In genomic region chr11:33094157-33094556, GRCh38 we compare ENCODE assay signal across 34 cellular contexts. TPM values are rescaled to one million over a fixed set of nuclear protein-coding genes. Genes with fewer than 3 reads are reported as not detected.
A peak's percentile ranks its signal among the peaks of the same experiment; 100 is the strongest.
DNase-seq lines count a peak whose midpoint lies in the region; ATAC-seq, FAIRE-seq and TF ChIP-seq lines count a peak whose summit lies in the region.
"Had no signal": no experiment of that assay in that cellular context is flagged by ENCODE, and none has a peak within 500 bp of the region (broad histone marks: within the 10 kb centered on the region; RNA-seq: fewer than 3 reads in every experiment).

No MANE protein-coding gene starts in this region.

- H2AK5ac ChIP-seq in IMR-90 (ENCODE audit: low read depth, low read length), result no peak overlapping the region
- H2AK5ac ChIP-seq in trophoblast cell (ENCODE audit: low read length), result no peak overlapping the region

- H3K27ac ChIP-seq in HepG2 (ENCODE audit: extremely low read length, insufficient read depth, low read length) (no peak overlapping the region), right lobe of liver (no peak overlapping the region), IMR-90 (ENCODE audit: insufficient read depth, low read length) (no peak overlapping the region), K562 (ENCODE audit: extremely low read depth, low read depth, low read length) (no peak overlapping the region), trophoblast cell (ENCODE audit: low read depth, low read length) (no peak overlapping the region)
- H3K27ac ChIP-seq: 22Rv1; A549; BLaER1; BLaER1 treated with 17β-estradiol and CSF1 and Interleukin-3, amounts not matched to agents 10 nM and 100 nM; C4-2B had no signal

- H2BK120ac ChIP-seq in IMR-90 (ENCODE audit: low read depth, low read length) (no peak overlapping the region), trophoblast cell (ENCODE audit: insufficient read depth, low read length, poor library complexity) (no peak overlapping the region)

- in situ Hi-C loops in HepG2 (cut with HindIII; ENCODE audit: extremely low pct_ligation_motif_present, low pct_unique_long_range_greater_than_20kb) (no loop called here), IMR-90 (cut with MboI; ENCODE audit: low sequenced_read_pairs) (no loop called here), K562 (cut with MboI) (no loop called here)

- no peak overlapping the region for H2BK12ac ChIP-seq in trophoblast cell (ENCODE audit: low read length)

- TF ChIP-seq CTCF in HepG2 (CRISPR knock-in tag; IDR thresholded peaks at IDR 0.05) (no peak), right lobe of liver (IDR thresholded peaks at IDR 0.05) (no peak), IMR-90 (conservative IDR thresholded peaks at IDR 0.05; ENCODE audit: low read depth, low read length) (no peak), K562 (IDR thresholded peaks at IDR 0.05 in 2 of 3, conservative IDR thresholded peaks at IDR 0.05 in 1 of 3; ENCODE audit: insufficient read depth in 2 of 3, low read depth in 1 of 3, low read length in 3 of 3) (no peak)

- no peak overlapping the region for H3K18ac ChIP-seq in IMR-90 (ENCODE audit: low read depth, low read length)
- no peak overlapping the region for H3K18ac ChIP-seq in trophoblast cell (ENCODE audit: low read length)

- no peak overlapping the region for H4K8ac ChIP-seq in IMR-90 (ENCODE audit: low read depth in 2 of 2, low read length in 2 of 2)
- H4K8ac ChIP-seq in trophoblast cell (ENCODE audit: low read depth, low read length), result no peak overlapping the region

- BruUV-seq in HepG2 (replicated peaks; lab: Mats Ljungman, UMichigan), result no TSS peak
- no TSS peak for BruUV-seq in IMR-90 (replicated peaks; lab: Mats Ljungman, UMichigan)
- no TSS peak for BruUV-seq in K562 (replicated peaks; lab: Mats Ljungman, UMichigan)

- dilution Hi-C loops in IMR-90 (cut with HindIII; ENCODE audit: low sequenced_read_pairs, unreplicated experiment), result no loop called here

- H3K4me2 ChIP-seq in HepG2 (ENCODE audit: low read depth, low read length) (no peak overlapping the region), IMR-90 (ENCODE audit: low read depth, low read length) (no peak overlapping the region), K562 (ENCODE audit: insufficient read depth, low read length) (no peak overlapping the region), trophoblast cell (ENCODE audit: low read length) (no peak overlapping the region)
- H3K4me2 ChIP-seq: A549; BLaER1; BLaER1 treated with 17β-estradiol and CSF1 and Interleukin-3, amounts not matched to agents 10 nM and 100 nM had no signal

- H2AK9ac ChIP-seq in IMR-90 (replicated peaks; ENCODE audit: low read depth, low read length, poor library complexity), result no peak overlapping the region

- ATAC-seq in HepG2 (no peak), right lobe of liver (no peak), IMR-90 (ENCODE audit: low read depth) (no peak), K562 (no peak), HG02973 (IDR thresholded peaks at IDR 0.05; ENCODE audit: unreplicated experiment) (no peak)
- ATAC-seq: A549; CD8-positive, alpha-beta T cell had no signal

- no peak overlapping the region for H3K14ac ChIP-seq in IMR-90 (replicated peaks; ENCODE audit: low read depth, low read length)
- no peak overlapping the region for H3K14ac ChIP-seq in trophoblast cell (ENCODE audit: low read length)

- TF ChIP-seq POLR2A in HepG2 (IDR thresholded peaks at IDR 0.05; ENCODE audit: insufficient read depth in 1 of 2, low read depth in 2 of 2, low read length in 2 of 2) (no peak), right lobe of liver (IDR thresholded peaks at IDR 0.05) (no peak), GM12891 (IDR thresholded peaks at IDR 0.05; ENCODE audit: low read depth, low read length) (no peak), IMR-90 (IDR thresholded peaks at IDR 0.05; ENCODE audit: low read depth, low read length) (no peak), K562 (conservative IDR thresholded peaks at IDR 0.05) (no peak)

- no peak overlapping the region for H3K56ac ChIP-seq in IMR-90 (ENCODE audit: extremely low read depth, insufficient read depth, low read length)

- no peak overlapping the region for H3K9ac ChIP-seq in HepG2 (ENCODE audit: insufficient read depth, low read depth, low read length)
- H3K9ac ChIP-seq in IMR-90 (ENCODE audit: low read depth, low read length), result no peak overlapping the region
- H3K9ac ChIP-seq in K562 (ENCODE audit: insufficient read depth in 1 of 2, low read depth in 2 of 2, low read length in 2 of 2), result no peak overlapping the region
- no peak overlapping the region for H3K9ac ChIP-seq in trophoblast cell (ENCODE audit: low read length)
- H3K9ac ChIP-seq: BLaER1; BLaER1 treated with 17β-estradiol and CSF1 and Interleukin-3, amounts not matched to agents 10 nM and 100 nM had no signal

- H3K36me3 ChIP-seq in HepG2 (replicated peaks in 1 of 2; ENCODE audit: control insufficient read depth in 1 of 2, insufficient read depth in 2 of 2, low read length in 2 of 2), result peaks cover 5 to 37% of the 10 kb centered on the region in 2 experiments
- H3K36me3 ChIP-seq in right lobe of liver, result peaks cover 0 to 27% (median 7%) of the 10 kb centered on the region in 4 donors
- peaks cover 11% of the 10 kb centered on the region for H3K36me3 ChIP-seq in IMR-90 (ENCODE audit: control insufficient read depth, insufficient read depth, low read length)
- H3K36me3 ChIP-seq in K562 (ENCODE audit: control insufficient read depth, insufficient read depth, low read length), result peaks cover 50% of the 10 kb centered on the region
- H3K36me3 ChIP-seq in trophoblast cell (ENCODE audit: control insufficient read depth in 1 of 2, insufficient read depth in 2 of 2, low read length in 2 of 2), result peaks cover 4 to 5% of the 10 kb centered on the region in 2 experiments

- no peak overlapping the region for H2BK20ac ChIP-seq in IMR-90 (ENCODE audit: low read depth, low read length)

- H3K79me1 ChIP-seq in IMR-90 (ENCODE audit: low read depth in 1 of 2, low read length in 2 of 2) (no peaks in the 10 kb centered on the region), trophoblast cell (ENCODE audit: low read length) (no peaks in the 10 kb centered on the region)

- H2BK5ac ChIP-seq in IMR-90 (ENCODE audit: low read depth, low read length, poor library complexity, severe bottlenecking) (no peak overlapping the region), trophoblast cell (ENCODE audit: low read depth, low read length, poor library complexity) (no peak overlapping the region)

- no peaks in the 10 kb centered on the region for H3K27me3 ChIP-seq in HepG2 (ENCODE audit: control insufficient read depth in 1 of 2, insufficient read depth in 2 of 2, low read length in 2 of 2)
- no peaks in the 10 kb centered on the region for H3K27me3 ChIP-seq in right lobe of liver
- H3K27me3 ChIP-seq in IMR-90 (ENCODE audit: control insufficient read depth, insufficient read depth, low read length), result no peaks in the 10 kb centered on the region
- H3K27me3 ChIP-seq in K562 (ENCODE audit: control insufficient read depth in 2 of 2, insufficient read depth in 2 of 2, low read length in 2 of 2), result no peaks in the 10 kb centered on the region
- no peaks in the 10 kb centered on the region for H3K27me3 ChIP-seq in trophoblast cell (ENCODE audit: insufficient read depth, low read length)
- H3K27me3 ChIP-seq: BE2C; BLaER1; BLaER1 treated with 17β-estradiol and CSF1 and Interleukin-3, amounts not matched to agents 10 nM and 100 nM had no signal

- CTCF ChIA-PET in HepG2 (lab: Yijun Ruan, JAX; ENCODE audit: low intra/inter-chr PET ratio, low total read pairs) (no interaction called here), IMR-90 (lab: Yijun Ruan, JAX) (no interaction called here), K562 (lab: Yijun Ruan, JAX; ENCODE audit: low intra/inter-chr PET ratio) (no interaction called here)

- no peaks in the 10 kb centered on the region for H3K9me3 ChIP-seq in HepG2 (ENCODE audit: low read length)
- H3K9me3 ChIP-seq in right lobe of liver, result no peaks in the 10 kb centered on the region
- H3K9me3 ChIP-seq in IMR-90 (ENCODE audit: control insufficient read depth, insufficient read depth, low read length), result no peaks in the 10 kb centered on the region
- no peaks in the 10 kb centered on the region for H3K9me3 ChIP-seq in K562 (replicated peaks; ENCODE audit: control insufficient read depth, insufficient read depth, low read depth, low read length)
- H3K9me3 ChIP-seq in trophoblast cell (ENCODE audit: insufficient read depth, low read depth, low read length), result no peaks in the 10 kb centered on the region
- H3K9me3 ChIP-seq: A549; BE2C; BLaER1; BLaER1 treated with 17β-estradiol and CSF1 and Interleukin-3, amounts not matched to agents 10 nM and 100 nM; Caco-2 had no signal

- intact Hi-C loops in HepG2 (cut with micrococcal nuclease; ENCODE audit: unreplicated experiment) (no loop called here), right lobe of liver (cut with DNase I) (no loop called here), IMR-90 (cut with micrococcal nuclease) (no loop called here), K562 (cut with micrococcal nuclease) (loop anchor here (5.0 kb wide), 1 partner anchor 233 kb away; no protein-coding TSS in a partner anchor)

- no peak overlapping the region for H2BK15ac ChIP-seq in IMR-90 (ENCODE audit: low read depth, low read length)

- no peak overlapping the region for H4K12ac ChIP-seq in trophoblast cell (ENCODE audit: low read depth, low read length)

- TF ChIP-seq RAD21 in HepG2 (CRISPR knock-in tag; IDR thresholded peaks at IDR 0.05) (no peak), IMR-90 (IDR thresholded peaks at IDR 0.05; ENCODE audit: low read length) (no peak), K562 (CRISPR knock-in tag; conservative IDR thresholded peaks at IDR 0.05 in 1 of 2, IDR thresholded peaks at IDR 0.05 in 1 of 2) (no peak)

- H4K91ac ChIP-seq in IMR-90 (ENCODE audit: insufficient read depth, low read depth, low read length) (no peak overlapping the region), trophoblast cell (ENCODE audit: low read depth, low read length) (no peak overlapping the region)

- 9% methylated on average over 1 of the region's 1 CpG for WGBS in HepG2 (ENCODE audit: low lambda C conversion rate)
- 5% methylated on average over 1 of the region's 1 CpG for WGBS in right lobe of liver (ENCODE audit: insufficient coverage, low coverage, low lambda C conversion rate, missing lambda C conversion rate)
- WGBS in IMR-90 (ENCODE audit: extremely low coverage in 2 of 2, insufficient read length in 1 of 2), 2 experiments, result no CpG with 5 or more reads among the region's 1 CpG
- WGBS in K562 (ENCODE audit: insufficient coverage, low coverage, missing lambda C conversion rate), result 0% methylated on average over 1 of the region's 1 CpG
- no CpG with 5 or more reads among the region's 1 CpG for WGBS in trophoblast cell (ENCODE audit: extremely low coverage, insufficient coverage, insufficient read length)

- H2AFZ ChIP-seq in HepG2 (ENCODE audit: low read length) (no peak overlapping the region), IMR-90 (replicated peaks; ENCODE audit: low read length, poor library complexity) (no peak overlapping the region), K562 (ENCODE audit: low read depth, low read length) (no peak overlapping the region), trophoblast cell (ENCODE audit: insufficient read depth, low read length, poor library complexity) (no peak overlapping the region)

- H3K23ac ChIP-seq in IMR-90 (ENCODE audit: low read depth, low read length), result no peak overlapping the region
- H3K23ac ChIP-seq in trophoblast cell (ENCODE audit: low read length), result no peak overlapping the region

- H3K4me1 ChIP-seq in HepG2 (ENCODE audit: insufficient read depth, low read length) (no peaks in the 10 kb centered on the region), right lobe of liver (no peaks in the 10 kb centered on the region), IMR-90 (ENCODE audit: control insufficient read depth, insufficient read depth, low read length) (no peaks in the 10 kb centered on the region), K562 (replicated peaks in 1 of 2; ENCODE audit: control insufficient read depth in 2 of 2, insufficient read depth in 2 of 2, low read length in 2 of 2) (no peaks in the 10 kb centered on the region), trophoblast cell (ENCODE audit: control insufficient read depth in 1 of 2, insufficient read depth in 2 of 2, low read length in 2 of 2) (no peaks in the 10 kb centered on the region)
- H3K4me1 ChIP-seq: BE2C; BLaER1; BLaER1 treated with 17β-estradiol and CSF1 and Interleukin-3, amounts not matched to agents 10 nM and 100 nM had no signal

- POLR2A ChIA-PET in HepG2 (lab: Yijun Ruan, JAX), result no interaction called here
- POLR2A ChIA-PET in IMR-90 (lab: Charles Lee; ENCODE audit: unreplicated experiment), result no interaction called here
- POLR2A ChIA-PET in K562 (lab: Yijun Ruan, JAX), result no interaction called here

- H4K5ac ChIP-seq in IMR-90 (ENCODE audit: low read depth, low read length), result no peak overlapping the region

- H3K4me3 ChIP-seq in HepG2 (replicated peaks in 1 of 3; ENCODE audit: insufficient read depth in 1 of 3, low read depth in 2 of 3, low read length in 3 of 3), result no peak overlapping the region
- no peak overlapping the region for H3K4me3 ChIP-seq in right lobe of liver
- H3K4me3 ChIP-seq in IMR-90 (ENCODE audit: insufficient read depth, low read depth, low read length), result no peak overlapping the region
- no peak overlapping the region for H3K4me3 ChIP-seq in K562
- no peak overlapping the region for H3K4me3 ChIP-seq in trophoblast cell (ENCODE audit: low read depth, low read length)
- H3K4me3 ChIP-seq: A549; BLaER1; BLaER1 treated with 17β-estradiol and CSF1 and Interleukin-3, amounts not matched to agents 10 nM and 100 nM had no signal

- DNase-seq in HepG2 (ENCODE audit: low spot score) (no peak), right lobe of liver (no peak), GM12891 (ENCODE audit: insufficient read length, low spot score) (no peak), IMR-90 (no peak), K562 (ENCODE audit: extremely low read depth in 1 of 4, low spot score in 3 of 4) (no peak), RKO (ENCODE audit: low spot score) (no peak), trophoblast cell (no peak)
- DNase-seq: 8988T; ACHN; AML-193; BE2C; C1 segment of cervical spinal cord; Caco-2; Calu3; CD4-positive, alpha-beta memory T cell; CD4-positive, alpha-beta T cell; CD4-positive, CD25-positive, alpha-beta regulatory T cell; CD8-positive, alpha-beta memory T cell; CD8-positive, alpha-beta T cell; COR-L47; DMS 273 treated with DMSO at 0.1 percent for 48 hours; DMS153; DMS53; DMS79; DMS79 treated with DMSO at 0.1 percent for 48 hours; DND-41; EL had no signal

- H3K4ac ChIP-seq in IMR-90 (ENCODE audit: low read depth, low read length) (no peak overlapping the region), trophoblast cell (ENCODE audit: low read depth, low read length) (no peak overlapping the region)

- H3K9me1 ChIP-seq in IMR-90 (ENCODE audit: insufficient read depth, low read length) (no peaks in the 10 kb centered on the region), K562 (ENCODE audit: control insufficient read depth, insufficient read depth, low read length) (no peaks in the 10 kb centered on the region)

- H3K79me2 ChIP-seq in HepG2 (ENCODE audit: insufficient read depth, low read length) (no peaks in the 10 kb centered on the region), K562 (ENCODE audit: control insufficient read depth, insufficient read depth, low read length) (no peaks in the 10 kb centered on the region), trophoblast cell (ENCODE audit: control insufficient read depth, insufficient read depth, low read length, poor library complexity) (no peaks in the 10 kb centered on the region)

- H4K20me1 ChIP-seq in HepG2 (ENCODE audit: insufficient read depth, low read length) (no peaks in the 10 kb centered on the region), IMR-90 (ENCODE audit: insufficient read depth, low read length) (no peaks in the 10 kb centered on the region), K562 (replicated peaks; ENCODE audit: control insufficient read depth, insufficient read depth, low read length) (no peaks in the 10 kb centered on the region)
- H4K20me1 ChIP-seq: BLaER1; BLaER1 treated with 17β-estradiol and CSF1 and Interleukin-3, amounts not matched to agents 10 nM and 100 nM had no signal

- no peak for FAIRE-seq in HepG2 (lab: Jason Lieb, UNC)
- peak; percentile 16 for FAIRE-seq in GM12891 (lab: Jason Lieb, UNC)
- FAIRE-seq in K562 (lab: Jason Lieb, UNC), result no peak
- FAIRE-seq: A549, D721Med had no signal

- TF ChIP-seq EP300 in HepG2 (IDR thresholded peaks at IDR 0.05; ENCODE audit: low read depth in 2 of 2, low read length in 2 of 2) (no peak), HepG2 (CRISPR knock-in tag; IDR thresholded peaks at IDR 0.05; ENCODE audit: borderline replicate concordance) (no peak), K562 (IDR thresholded peaks at IDR 0.05; ENCODE audit: low read length) (no peak)

RNA-seq across cellular contexts. Expression of gene TCP11L1, which starts 54.8 kb away (rescaled TPM):
- total RNA-seq in HepG2 (2016; rRNA removed; fragmentation: Illumina TruSeq; extraction: Trizol) (10.1 and 14.0 TPM in 2 replicates), right lobe of liver (10 to 100 TPM in 2 of 6 experiments, 1 to 10 TPM in 4; 3.3 to 13.6 (median 6.6) TPM), IMR-90 (2012; rRNA removed) (17.4 and 23.1 TPM in 2 replicates), K562 (2014; rRNA removed) (5.8 and 15.3 TPM in 2 replicates), K562 (2014; rRNA removed; fragmentation: Illumina TruSeq; extraction: Trizol) (6.2 and 6.4 TPM in 2 replicates), K562 (2015; rRNA removed; fragmentation: Illumina TruSeq; extraction: Trizol) (4.5 and 4.7 TPM in 2 replicates), K562 (2021) (8.1 and 8.9 TPM in 2 replicates)
- 3.9 and 4.2 TPM in 2 replicates for total RNA-seq in HepG2 (2016; cell fraction: cytosol; rRNA removed; fragmentation: Illumina TruSeq; extraction: Trizol; ENCODE audit: low read depth)
- 10.1 and 10.9 TPM in 2 replicates for total RNA-seq in HepG2 (2016; cell fraction: insoluble cytoplasmic fraction; rRNA removed; fragmentation: Illumina TruSeq; extraction: Trizol)
- 9.8 and 11.8 TPM in 2 replicates for total RNA-seq in HepG2 (2016; cell fraction: membrane; rRNA removed; fragmentation: Illumina TruSeq; extraction: Trizol)
- total RNA-seq in HepG2 (2016; cell fraction: nucleus; rRNA removed; fragmentation: Illumina TruSeq; extraction: Trizol), result 9.6 and 12.5 TPM in 2 replicates
- polyA plus RNA-seq in HepG2 (2011; rRNA removed) (7.4 and 7.9 TPM in 2 replicates), IMR-90 (2012; rRNA removed) (13.7 and 13.9 TPM in 2 replicates), K562 (2011; rRNA removed) (5.8 and 6.1 TPM in 2 replicates), K562 (2014; fragmentation: Illumina TruSeq; extraction: Trizol) (4.5 and 5.4 TPM in 2 replicates), K562 (2014; fragmentation: Nextera tagmentation; extraction: Ambion mirVana) (1 to 10 TPM; 1.6 TPM), K562 (2014; rRNA removed) (4.1 and 4.3 TPM in 2 replicates)
- polyA plus RNA-seq in HepG2 (2011; cell fraction: cytosol; rRNA removed), result 5.8 and 6.9 TPM in 2 replicates
- 6.0 and 7.4 TPM in 2 replicates for polyA plus RNA-seq in HepG2 (2011; cell fraction: nucleus; rRNA removed)
- 5.4 and 5.9 TPM in 2 replicates for polyA plus RNA-seq in HepG2 (2012)
- polyA plus RNA-seq in HepG2 (2016; cell fraction: cytosol; fragmentation: Illumina TruSeq; extraction: Trizol; ENCODE audit: low read depth), result 4.6 and 4.7 TPM in 2 replicates
- polyA plus RNA-seq in HepG2 (2016; cell fraction: insoluble cytoplasmic fraction; fragmentation: Illumina TruSeq; extraction: Trizol; ENCODE audit: low read depth), result 7.4 and 9.0 TPM in 2 replicates
- 7.2 and 7.3 TPM in 2 replicates for polyA plus RNA-seq in HepG2 (2016; cell fraction: membrane; fragmentation: Illumina TruSeq; extraction: Trizol; ENCODE audit: low read depth)
- polyA plus RNA-seq in HepG2 (2016; cell fraction: nucleus; fragmentation: Illumina TruSeq; extraction: Trizol; ENCODE audit: insufficient read depth, low read depth), result 6.7 and 7.9 TPM in 2 replicates
- 35.7 and 40.8 TPM in 2 replicates for polyA minus RNA-seq in HepG2 (2011; rRNA and poly(A)+ RNA removed; ENCODE audit: low replicate concordance)
- 11.7 and 13.2 TPM in 2 replicates for polyA minus RNA-seq in HepG2 (2011; cell fraction: cytosol; rRNA and poly(A)+ RNA removed)
- 18.0 and 24.1 TPM in 2 replicates for polyA minus RNA-seq in HepG2 (2011; cell fraction: nucleus; rRNA and poly(A)+ RNA removed)
- 5.1 TPM for polyA plus RNA-seq in GM12891 (2012; ENCODE audit: low read depth, missing spikeins)
- 8.7 and 8.9 TPM in 2 replicates for polyA plus RNA-seq in IMR-90 (2012; cell fraction: cytosol; rRNA removed)
- 9.7 and 14.1 TPM in 2 replicates for polyA plus RNA-seq in IMR-90 (2012; cell fraction: nucleus; rRNA removed; ENCODE audit: low replicate concordance)
- 15.7 and 21.6 TPM in 2 replicates for total RNA-seq in K562 (2011; cell fraction: chromatin; rRNA removed; ENCODE audit: low replicate concordance)
- total RNA-seq in K562 (2011; cell fraction: nucleolus; rRNA removed), result 8.2 and 9.9 TPM in 2 replicates
- total RNA-seq in K562 (2011; cell fraction: nucleoplasm; rRNA removed), result 15.8 and 19.5 TPM in 2 replicates
- 4.6 and 6.3 TPM in 2 replicates for polyA plus RNA-seq in K562 (2011; cell fraction: cytosol; rRNA removed)
- polyA plus RNA-seq in K562 (2011; cell fraction: nucleus; rRNA removed), result 4.9 and 5.8 TPM in 2 replicates
- 2.4 and 3.6 TPM in 2 replicates for polyA plus RNA-seq in K562 (2012)
- 17.5 and 18.7 TPM in 2 replicates for polyA minus RNA-seq in K562 (2011; rRNA and poly(A)+ RNA removed)
- polyA minus RNA-seq in K562 (2011; cell fraction: cytosol; rRNA and poly(A)+ RNA removed), result 8.2 and 9.4 TPM in 2 replicates
- 5.0 and 10.7 TPM in 2 replicates for polyA minus RNA-seq in K562 (2011; cell fraction: nucleus; rRNA and poly(A)+ RNA removed)
- polyA plus RNA-seq in trophoblast cell (2013), result 13.3 and 13.6 TPM in 2 replicates

Comparison
In these comparisons a context has a peak if more than half of its experiments do, and no peak if none do; other contexts are left out.
1. Of the 241 proteins assayed by ChIP-seq in both HepG2 and K562: peak only in HepG2: none; only in K562: CEBPG; in both: CEBPB; in neither: 237; mixed calls (peak in some experiments, not most) for 2.